Comparison of ENCODE assay signal across 8 cellular contexts in genomic region chr17:80220709-80221215, GRCh38. TPM values are rescaled to one million over a fixed set of nuclear protein-coding genes. Genes with fewer than 3 reads are reported as not detected.
DNase-seq lines count a peak whose midpoint lies in the region; ATAC-seq and TF ChIP-seq lines count a peak whose summit lies in the region.

No MANE protein-coding gene starts in this region.

- BruUV-seq in mammary epithelial cell (replicated peaks; lab: Mats Ljungman, UMichigan) = no TSS peak

- TF ChIP-seq CTCF in GM12875 (IDR thresholded peaks at IDR 0.05; ENCODE audit: borderline replicate concordance, insufficient read depth, low read depth, low read length) (no peak), mammary epithelial cell (conservative IDR thresholded peaks at IDR 0.05 in 1 of 2, IDR thresholded peaks at IDR 0.05 in 1 of 2; ENCODE audit: extremely low read depth in 1 of 2, insufficient read depth in 1 of 2, low read depth in 1 of 2, low read length in 2 of 2) (no peak), kidney epithelial cell (IDR thresholded peaks at IDR 0.05; ENCODE audit: insufficient read depth, low read length, poor library complexity, severe bottlenecking) (no peak)

- H3K79me2 ChIP-seq in mammary epithelial cell (ENCODE audit: insufficient read depth, low read length) = no peaks in the 10 kb centered on the region

- no peak for DNase-seq in NT2/D1 (ENCODE audit: low read depth, low spot score)
- DNase-seq in mammary epithelial cell = no peak
- no peak for DNase-seq in kidney epithelial cell (ENCODE audit: low read depth)
- DNase-seq in stimulated activated effector memory CD8-positive, alpha-beta T cell treated with anti-CD3 and anti-CD28 coated beads, Interleukin-12 subunit alpha, Interleukin-12 subunit beta, amount 100 ng/mL, for 72 hours (ENCODE audit: low spot score in 2 of 2) = no peak
- no peak for DNase-seq in UCSD-AML1 (lab: John Stamatoyannopoulos, UW; ENCODE audit: unreplicated experiment)
- no peak for DNase-seq in effector CD8-positive, alpha-beta T cell (lab: John Stamatoyannopoulos, UW)

- peak overlapping the region; percentile 77 for H3K4me2 ChIP-seq in mammary epithelial cell (ENCODE audit: insufficient read depth, low read depth, low read length)

- peak overlapping the region; percentile 92 for H3K4me3 Mint-ChIP-seq in stimulated activated effector memory CD8-positive, alpha-beta T cell treated with anti-CD3 and anti-CD28 coated beads, Interleukin-12 subunit alpha, Interleukin-12 subunit beta, amount 100 ng/mL, for 72 hours

- no peaks in the 10 kb centered on the region for H3K27me3 ChIP-seq in NT2/D1 (ENCODE audit: insufficient read depth, insufficient read length)
- no peaks in the 10 kb centered on the region for H3K27me3 ChIP-seq in mammary epithelial cell (ENCODE audit: insufficient read depth, low read length)
- H3K27me3 ChIP-seq in kidney epithelial cell (ENCODE audit: control insufficient read depth, insufficient read depth, low read length) = no peaks in the 10 kb centered on the region

- H4K20me1 ChIP-seq in mammary epithelial cell (ENCODE audit: insufficient read depth, low read length) = no peaks in the 10 kb centered on the region

- no peak overlapping the region for H3K27ac Mint-ChIP-seq in stimulated activated effector memory CD8-positive, alpha-beta T cell treated with anti-CD3 and anti-CD28 coated beads, Interleukin-12 subunit alpha, Interleukin-12 subunit beta, amount 100 ng/mL, for 72 hours

- H2AFZ ChIP-seq in mammary epithelial cell (ENCODE audit: low read depth, low read length) = peak overlapping the region; percentile 61

- H3K27ac ChIP-seq in mammary epithelial cell (ENCODE audit: insufficient read depth, low read depth, low read length) = no peak overlapping the region

- dilution Hi-C loops in mammary epithelial cell (cut with HindIII; ENCODE audit: low sequenced_read_pairs) = no loop called here

- H3K36me3 Mint-ChIP-seq in stimulated activated effector memory CD8-positive, alpha-beta T cell treated with anti-CD3 and anti-CD28 coated beads, Interleukin-12 subunit alpha, Interleukin-12 subunit beta, amount 100 ng/mL, for 72 hours = peaks cover 31% of the 10 kb centered on the region

- CTCF ChIA-PET in mammary epithelial cell (lab: Charles Lee; ENCODE audit: low non-redundant PET) = interaction anchor here (0.7 kb wide), 1 partner anchor 57 kb away, joined by 4 read pairs; no protein-coding TSS in a partner anchor

- peaks cover 48% of the 10 kb centered on the region for H3K36me3 ChIP-seq in NT2/D1 (ENCODE audit: insufficient read depth, insufficient read length, low read length)
- no peaks in the 10 kb centered on the region for H3K36me3 ChIP-seq in mammary epithelial cell (ENCODE audit: insufficient read depth, low read length)
- H3K36me3 ChIP-seq in kidney epithelial cell (ENCODE audit: control insufficient read depth, insufficient read depth, low read length) = peaks cover 2% of the 10 kb centered on the region

- peak overlapping the region; percentile 77 for H3K9ac ChIP-seq in NT2/D1 (ENCODE audit: insufficient read length, low read depth)
- H3K9ac ChIP-seq in mammary epithelial cell (ENCODE audit: insufficient read depth, low read length) = no peak overlapping the region

- ATAC-seq in stimulated activated effector memory CD8-positive, alpha-beta T cell treated with anti-CD3 and anti-CD28 coated beads, Interleukin-12 subunit alpha, Interleukin-12 subunit beta, amount 100 ng/mL, for 72 hours = no peak
- ATAC-seq in HG03135 (IDR thresholded peaks at IDR 0.05; ENCODE audit: unreplicated experiment) = no peak

- H3K4me1 Mint-ChIP-seq in stimulated activated effector memory CD8-positive, alpha-beta T cell treated with anti-CD3 and anti-CD28 coated beads, Interleukin-12 subunit alpha, Interleukin-12 subunit beta, amount 100 ng/mL, for 72 hours = peaks cover 68% of the 10 kb centered on the region

- 27% methylated on average over 16 of the region's 43 CpGs for WGBS in mammary epithelial cell (ENCODE audit: low coverage, missing lambda C conversion rate)

- peak overlapping the region; percentile 83 for H3K4me3 ChIP-seq in GM12875 (ENCODE audit: low read depth, low read length)
- H3K4me3 ChIP-seq in NT2/D1 (ENCODE audit: insufficient read length, low read depth) = peak overlapping the region; percentile 84
- peak overlapping the region; percentile 27 to 70 (median 59) for H3K4me3 ChIP-seq in mammary epithelial cell (replicated peaks in 1 of 3; ENCODE audit: insufficient read depth in 1 of 3, low read depth in 2 of 3, low read length in 3 of 3)
- H3K4me3 ChIP-seq in kidney epithelial cell (ENCODE audit: low read depth, low read length) = peak overlapping the region; percentile 78

- in situ Hi-C loops in mammary epithelial cell (cut with MboI; ENCODE audit: low sequenced_read_pairs in 2 of 2) = no loop called here

- no peaks in the 10 kb centered on the region for H3K9me3 Mint-ChIP-seq in stimulated activated effector memory CD8-positive, alpha-beta T cell treated with anti-CD3 and anti-CD28 coated beads, Interleukin-12 subunit alpha, Interleukin-12 subunit beta, amount 100 ng/mL, for 72 hours

- H3K4me1 ChIP-seq in NT2/D1 (ENCODE audit: insufficient read depth, insufficient read length) (peaks cover 12% of the 10 kb centered on the region), mammary epithelial cell (ENCODE audit: insufficient read depth, low read length) (peaks cover 12% of the 10 kb centered on the region)

- H3K9me3 ChIP-seq in NT2/D1 (ENCODE audit: insufficient read depth, low read length) (no peaks in the 10 kb centered on the region), mammary epithelial cell (replicated peaks; ENCODE audit: insufficient read depth, low read length) (no peaks in the 10 kb centered on the region)

- intact Hi-C loops in mammary epithelial cell (cut with micrococcal nuclease) = no loop called here

RNA-seq across cellular contexts. Expression of gene SLC26A11, which starts 0.5 kb away (rescaled TPM):
- 10 to 100 TPM; 10.2 to 12.0 TPM for total RNA-seq in mammary epithelial cell
- 1.5 TPM for polyA plus RNA-seq in mammary epithelial cell
- polyA minus RNA-seq in mammary epithelial cell = 7.4 TPM
- 14.4 and 19.1 TPM in 2 replicates for total RNA-seq in kidney epithelial cell

RNA-seq across cellular contexts. Expression of gene SGSH, which starts 0.6 kb away (rescaled TPM):
- total RNA-seq in mammary epithelial cell = 10 to 100 TPM; 18.3 to 38.0 TPM
- 11.5 TPM for polyA plus RNA-seq in mammary epithelial cell
- 26.0 TPM for polyA minus RNA-seq in mammary epithelial cell
- total RNA-seq in kidney epithelial cell = 22.7 and 26.4 TPM in 2 replicates

RNA-seq across cellular contexts. Expression of gene RNF213, which starts 39.9 kb away (rescaled TPM):
- total RNA-seq in mammary epithelial cell (10 to 100 TPM; 69.8 to 94.4 TPM), kidney epithelial cell (111 and 141 TPM in 2 replicates)
- polyA plus RNA-seq in mammary epithelial cell = 25.2 TPM
- 139 TPM for polyA minus RNA-seq in mammary epithelial cell

RNA-seq across cellular contexts. Expression of gene CARD14, which starts 50.9 kb away (rescaled TPM):
- total RNA-seq in mammary epithelial cell = 1 to 10 TPM in 1 of 2 donors, under 1 TPM in 1; 0.66 to 3.0 TPM
- polyA plus RNA-seq in mammary epithelial cell = 0.14 TPM
- polyA minus RNA-seq in mammary epithelial cell = not detected
- 2.0 TPM in 1 of 2 replicates, not detected in the other for total RNA-seq in kidney epithelial cell
